Comparison of ENCODE assay signal across 16 cellular contexts in the genomic region with DNA sequence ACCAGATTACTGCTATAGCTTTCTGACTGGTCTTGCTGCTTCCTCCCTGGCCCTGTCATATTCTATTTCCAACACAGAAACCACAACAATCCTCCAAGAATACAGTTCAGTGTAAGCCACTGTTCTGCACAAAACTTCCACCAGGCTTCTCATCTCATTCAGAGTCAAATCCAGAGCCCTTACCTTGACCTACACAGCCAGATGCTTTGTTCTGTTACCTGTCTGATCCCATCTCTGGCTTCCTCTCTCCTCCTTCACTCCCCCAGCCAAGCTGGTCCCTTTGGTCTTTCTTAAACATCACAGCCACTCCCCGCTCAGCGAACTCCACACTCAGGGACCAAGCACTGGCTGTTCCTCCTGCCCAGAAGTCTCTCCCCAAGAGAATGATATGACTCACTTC.
DNase-seq lines count a peak whose midpoint lies in the region; ATAC-seq, FAIRE-seq and TF ChIP-seq lines count a peak whose summit lies in the region.
"Had no signal": no experiment of that assay in that cellular context is flagged by ENCODE, and none has a peak within 500 bp of the region (broad histone marks: within the 10 kb centered on the region; RNA-seq: fewer than 3 reads in every experiment).

No MANE protein-coding gene starts in this region.

- no peaks in the 10 kb centered on the region for H3K9me3 ChIP-seq in mammary epithelial cell (replicated peaks; ENCODE audit: insufficient read depth, low read length)
- H3K9me3 ChIP-seq: A549, breast epithelium, uterus had no signal

- ATAC-seq in activated naive CD4-positive, alpha-beta T cell treated with anti-CD3 and anti-CD28 coated beads, Interleukin-2, amount 50 U/mL, for 72 hours: peak; percentile 22 to 32
- peak; percentile 41 for ATAC-seq in stimulated activated memory B cell treated with anti-CD40 and anti-IgM and Interleukin-4, amounts not matched to agents 10 μg/mL and 1 μg/mL and 100 μg/mL, for 72 hours
- ATAC-seq: A549 had no signal

- H3K9ac ChIP-seq in mammary epithelial cell (ENCODE audit: insufficient read depth, low read length): no peak overlapping the region

- peak; percentile 11 for TF ChIP-seq CTCF in choroid plexus epithelial cell (conservative IDR thresholded peaks at IDR 0.05; ENCODE audit: low read depth, low read length)
- no peak for TF ChIP-seq CTCF in mammary epithelial cell (conservative IDR thresholded peaks at IDR 0.05 in 1 of 2, IDR thresholded peaks at IDR 0.05 in 1 of 2; ENCODE audit: extremely low read depth in 1 of 2, insufficient read depth in 1 of 2, low read depth in 1 of 2, low read length in 2 of 2)
- TF ChIP-seq CTCF in GM13976 (IDR thresholded peaks at IDR 0.05; ENCODE audit: borderline replicate concordance, control extremely low read depth, extremely low read depth, insufficient read depth, missing control alignments): no peak

- dilution Hi-C loops in mammary epithelial cell (cut with HindIII; ENCODE audit: low sequenced_read_pairs): no loop called here

- H3K36me3 ChIP-seq in mammary epithelial cell (ENCODE audit: insufficient read depth, low read length): no peaks in the 10 kb centered on the region
- H3K36me3 ChIP-seq: breast epithelium, uterus had no signal

- H3K27me3 Mint-ChIP-seq in stimulated activated memory B cell treated with anti-CD40 and anti-IgM and Interleukin-4, amounts not matched to agents 10 μg/mL and 1 μg/mL and 100 μg/mL, for 72 hours: no peaks in the 10 kb centered on the region

- H3K79me2 ChIP-seq in mammary epithelial cell (ENCODE audit: insufficient read depth, low read length): no peaks in the 10 kb centered on the region

- H3K4me2 ChIP-seq in mammary epithelial cell (ENCODE audit: insufficient read depth, low read depth, low read length): no peak overlapping the region
- H3K4me2 ChIP-seq: A549 had no signal

- H3K27me3 ChIP-seq in mammary epithelial cell (ENCODE audit: insufficient read depth, low read length): no peaks in the 10 kb centered on the region
- H3K27me3 ChIP-seq: breast epithelium, uterus had no signal

- CTCF ChIA-PET in mammary epithelial cell (lab: Charles Lee; ENCODE audit: low non-redundant PET): no interaction called here

- H3K27ac ChIP-seq in mammary epithelial cell (ENCODE audit: insufficient read depth, low read depth, low read length): no peak overlapping the region
- H3K27ac ChIP-seq: breast epithelium, uterus had no signal

- intact Hi-C loops in mammary epithelial cell (cut with micrococcal nuclease): no loop called here

- BruUV-seq in mammary epithelial cell (replicated peaks; lab: Mats Ljungman, UMichigan): no TSS peak

- H3K36me3 Mint-ChIP-seq in activated naive CD4-positive, alpha-beta T cell treated with anti-CD3 and anti-CD28 coated beads, Interleukin-2, amount 50 U/mL, for 72 hours: no peaks in the 10 kb centered on the region
- H3K36me3 Mint-ChIP-seq in stimulated activated memory B cell treated with anti-CD40 and anti-IgM and Interleukin-4, amounts not matched to agents 10 μg/mL and 1 μg/mL and 100 μg/mL, for 72 hours: no peaks in the 10 kb centered on the region

- H3K9me3 Mint-ChIP-seq in activated naive CD4-positive, alpha-beta T cell treated with anti-CD3 and anti-CD28 coated beads, Interleukin-2, amount 50 U/mL, for 72 hours: no peaks in the 10 kb centered on the region
- no peaks in the 10 kb centered on the region for H3K9me3 Mint-ChIP-seq in stimulated activated memory B cell treated with anti-CD40 and anti-IgM and Interleukin-4, amounts not matched to agents 10 μg/mL and 1 μg/mL and 100 μg/mL, for 72 hours

- no peak overlapping the region for H3K4me3 Mint-ChIP-seq in stimulated activated memory B cell treated with anti-CD40 and anti-IgM and Interleukin-4, amounts not matched to agents 10 μg/mL and 1 μg/mL and 100 μg/mL, for 72 hours

- H3K4me3 ChIP-seq in choroid plexus epithelial cell (ENCODE audit: low read depth, low read length): no peak overlapping the region
- no peak overlapping the region for H3K4me3 ChIP-seq in mammary epithelial cell (replicated peaks in 1 of 3; ENCODE audit: insufficient read depth in 1 of 3, low read depth in 2 of 3, low read length in 3 of 3)
- H3K4me3 ChIP-seq: A549, breast epithelium, uterus had no signal

- WGBS in mammary epithelial cell (ENCODE audit: low coverage, missing lambda C conversion rate): 100% methylated on average over 2 of the region's 2 CpGs

- H4K20me1 ChIP-seq in mammary epithelial cell (ENCODE audit: insufficient read depth, low read length): no peaks in the 10 kb centered on the region

- no peak overlapping the region for H3K27ac Mint-ChIP-seq in activated naive CD4-positive, alpha-beta T cell treated with anti-CD3 and anti-CD28 coated beads, Interleukin-2, amount 50 U/mL, for 72 hours
- peak overlapping the region; percentile 33 for H3K27ac Mint-ChIP-seq in stimulated activated memory B cell treated with anti-CD40 and anti-IgM and Interleukin-4, amounts not matched to agents 10 μg/mL and 1 μg/mL and 100 μg/mL, for 72 hours

- in situ Hi-C loops in mammary epithelial cell (cut with MboI; ENCODE audit: low sequenced_read_pairs in 2 of 2) (no loop called here), GM13976 (cut with MboI; ENCODE audit: low sequenced_read_pairs, unreplicated experiment) (no loop called here)

- H3K4me1 Mint-ChIP-seq in stimulated activated memory B cell treated with anti-CD40 and anti-IgM and Interleukin-4, amounts not matched to agents 10 μg/mL and 1 μg/mL and 100 μg/mL, for 72 hours: peaks cover 22% of the 10 kb centered on the region

- FAIRE-seq in frontal cortex (lab: Jason Lieb, UNC): no peak
- FAIRE-seq: A549, endothelial cell of umbilical vein had no signal

- no peak overlapping the region for H2AFZ ChIP-seq in mammary epithelial cell (ENCODE audit: low read depth, low read length)

- DNase-seq in activated naive CD4-positive, alpha-beta T cell treated with anti-CD3 and anti-CD28 coated beads, Interleukin-2, amount 50 U/mL, for 72 hours (ENCODE audit: low spot score in 2 of 2): no peak
- DNase-seq in activated naive CD4-positive, alpha-beta T cell (lab: John Stamatoyannopoulos, UW): no peak
- DNase-seq in LHCN-M2 (ENCODE audit: low read depth) (peak; percentile 35), choroid plexus epithelial cell (ENCODE audit: low read depth) (peak; percentile 43), frontal cortex (ENCODE audit: low spot score in 2 of 2) (no peak), mammary epithelial cell (no peak), GM13976 (ENCODE audit: low spot score) (no peak)
- DNase-seq: activated CD4-positive, alpha-beta T cell treated with anti-CD3 and anti-CD28 coated beads, Interleukin-2, amount 50 U/mL, for 48 hours; activated gamma-delta T cell; NCI-H2171 treated with DMSO at 0.1 percent for 48 hours; nucleus accumbens; uterus had no signal

- peaks cover 7% of the 10 kb centered on the region for H3K4me1 ChIP-seq in mammary epithelial cell (ENCODE audit: insufficient read depth, low read length)
- H3K4me1 ChIP-seq: breast epithelium, uterus had no signal

Comparison
In these comparisons a context has a peak if more than half of its experiments do, and no peak if none do; other contexts are left out.
1. DNase-seq: peak in LHCN-M2 (single experiment) and choroid plexus epithelial cell (single experiment); none in activated naive CD4-positive, alpha-beta T cell treated with anti-CD3 and anti-CD28 coated beads, Interleukin-2, amount 50 U/mL, for 72 hours (0 of 2), activated naive CD4-positive, alpha-beta T cell (0 of 4), frontal cortex (0 of 2), mammary epithelial cell (single experiment) and GM13976 (single experiment).